Comparison of ENCODE assay signal across 8 cellular contexts in genomic region chr2:83273322-83273721, GRCh38.
"Had no signal": no experiment of that assay in that cellular context is flagged by ENCODE, and none has a peak within 500 bp of the region (broad histone marks: within the 10 kb centered on the region; RNA-seq: fewer than 3 reads in every experiment).

No MANE protein-coding gene starts in this region.

- DNase-seq: GDM1, GF-D8 had no signal

- H3K4me3 ChIP-seq: GM12878 had no signal

- FAIRE-seq: G401.6, GM12878, GM12891, GM12892, GM18507, GM19239 had no signal

- ATAC-seq: GM12878 had no signal
